In the genomic region with DNA sequence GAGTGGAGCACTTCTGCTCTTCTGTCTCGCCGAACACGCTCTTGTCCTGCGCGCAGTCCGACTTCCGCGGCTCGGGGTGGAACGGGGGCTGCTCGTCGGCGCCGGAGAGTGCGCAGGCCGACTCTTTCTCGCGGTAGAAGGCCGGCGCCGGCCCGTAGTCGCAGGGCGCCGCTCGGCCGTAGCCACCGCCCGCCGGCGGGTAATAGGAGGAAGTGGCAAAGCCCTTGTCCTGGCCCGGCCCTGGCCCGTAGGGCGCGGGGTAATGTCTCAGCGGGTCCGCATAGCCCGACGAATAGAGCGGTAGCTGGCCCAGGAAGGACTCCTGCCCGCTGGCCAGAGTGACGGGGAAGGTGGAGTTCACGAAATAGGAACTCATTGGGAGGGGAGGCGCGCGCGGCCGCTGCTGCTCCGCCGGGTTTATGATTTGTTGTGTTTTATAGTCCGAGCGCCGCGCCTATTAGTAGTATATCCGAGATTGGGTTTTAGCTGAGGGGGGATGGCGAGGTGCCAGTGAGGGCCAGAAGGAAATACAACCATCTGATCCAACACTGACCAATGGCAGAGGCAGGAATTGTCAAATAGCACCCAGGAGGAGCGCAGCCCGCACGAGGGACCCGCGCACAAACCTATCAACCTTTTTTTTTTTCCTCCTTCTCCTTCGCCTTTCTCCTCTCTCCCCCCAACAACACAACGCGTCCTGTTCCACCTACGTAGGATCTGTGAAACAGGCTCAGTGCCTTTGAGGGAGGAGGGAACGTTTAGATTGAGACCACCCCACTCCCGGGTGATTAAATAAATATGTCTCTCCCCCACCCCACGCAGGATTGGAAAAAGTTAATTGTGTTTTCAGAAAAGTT, we compare ENCODE assay signal across 8 cellular contexts. TPM values are rescaled to one million over a fixed set of nuclear protein-coding genes. Genes with fewer than 3 reads are reported as not detected.
DNase-seq lines count a peak whose midpoint lies in the region; ATAC-seq and TF ChIP-seq lines count a peak whose summit lies in the region.

No MANE protein-coding gene starts in this region.

- H3K4me1 Mint-ChIP-seq in activated CD8-positive, alpha-beta T cell treated with anti-CD3 and anti-CD28 coated beads for 36 hours (ENCODE audit: low read depth) = peaks cover 35% of the 10 kb centered on the region

- peak overlapping the region; percentile 59 for H3K4me3 Mint-ChIP-seq in activated CD8-positive, alpha-beta T cell treated with anti-CD3 and anti-CD28 coated beads for 36 hours

- H3K27me3 ChIP-seq in heart right ventricle = peaks cover 63 to 100% (median 98%) of the 10 kb centered on the region in 7 donors
- peaks cover 89 to 98% (median 94%) of the 10 kb centered on the region in 3 donors for H3K27me3 ChIP-seq in gastrocnemius medialis

- POLR2A ChIA-PET in activated CD8-positive, alpha-beta T cell treated with anti-CD3 and anti-CD28 coated beads for 36 hours (lab: Charles Lee) = interaction anchor here (0.6 to 0.8 kb wide), 2 partner anchors 348 to 587 kb away, joined by 3 read pairs; no protein-coding TSS in a partner anchor

- no peaks in the 10 kb centered on the region for H3K36me3 Mint-ChIP-seq in activated CD8-positive, alpha-beta T cell treated with anti-CD3 and anti-CD28 coated beads for 36 hours (ENCODE audit: low read depth)

- H3K9me3 ChIP-seq in heart right ventricle (peaks cover 0 to 2% (median 0%) of the 10 kb centered on the region in 11 donors), gastrocnemius medialis (no peaks in the 10 kb centered on the region)

- TF ChIP-seq CTCF in activated CD8-positive, alpha-beta T cell treated with anti-CD3 and anti-CD28 coated beads for 36 hours (IDR thresholded peaks at IDR 0.05) = no peak
- TF ChIP-seq CTCF in heart right ventricle (IDR thresholded peaks at IDR 0.05) = no peak
- TF ChIP-seq CTCF in gastrocnemius medialis (IDR thresholded peaks at IDR 0.05 in 4 of 5, conservative IDR thresholded peaks at IDR 0.05 in 1 of 5) = no peak

- no peak overlapping the region for H3K27ac Mint-ChIP-seq in activated CD8-positive, alpha-beta T cell treated with anti-CD3 and anti-CD28 coated beads for 36 hours

- intact Hi-C loops in activated CD8-positive, alpha-beta T cell treated with anti-CD3 and anti-CD28 coated beads for 36 hours (cut with micrococcal nuclease) = no loop called here
- intact Hi-C loops in heart right ventricle (cut with DNase I) (loop anchor here in 3 of 10 donors (10.0 kb wide), 2 partner anchors 253 to 263 kb away; no protein-coding TSS in a partner anchor), gastrocnemius medialis (cut with DNase I; ENCODE audit: low total_unique reads) (no loop called here)

- in situ Hi-C loops in gastrocnemius medialis (cut with MboI; ENCODE audit: low sequenced_read_pairs in 4 of 4) = loop anchor here in 3 of 4 donors (10.0 kb wide), 2 partner anchors 253 to 263 kb away; no protein-coding TSS in a partner anchor

- H3K9me3 Mint-ChIP-seq in activated CD8-positive, alpha-beta T cell treated with anti-CD3 and anti-CD28 coated beads for 36 hours = no peaks in the 10 kb centered on the region

- ATAC-seq in activated CD8-positive, alpha-beta T cell treated with anti-CD3 and anti-CD28 coated beads for 36 hours = peak; percentile 15
- ATAC-seq in heart right ventricle = peak in 7 of 8 donors; percentile 26 to 57 (median 39)
- peak; percentile 15 to 27 for ATAC-seq in gastrocnemius medialis
- no peak for ATAC-seq in GM21447 (IDR thresholded peaks at IDR 0.05; ENCODE audit: unreplicated experiment)
- ATAC-seq in GM21723 (IDR thresholded peaks at IDR 0.05; ENCODE audit: unreplicated experiment) = no peak
- no peak for ATAC-seq in HG02970 (IDR thresholded peaks at IDR 0.05; ENCODE audit: low FRiP score, unreplicated experiment)

- DNase-seq in COLO668 (lab: John Stamatoyannopoulos, UW; ENCODE audit: unreplicated experiment) = peak; percentile 73
- peak; percentile 57 for DNase-seq in HK-2 (ENCODE audit: unreplicated experiment)
- DNase-seq in activated CD8-positive, alpha-beta T cell treated with anti-CD3 and anti-CD28 coated beads for 36 hours = peak; percentile 50
- no peak for DNase-seq in heart right ventricle
- DNase-seq in gastrocnemius medialis = no peak

- 1 to 2% methylated on average over 68 of the region's 68 CpGs for WGBS in heart right ventricle, 2 donors

- H3K4me1 ChIP-seq in heart right ventricle (peaks cover 3 to 52% (median 24%) of the 10 kb centered on the region in 9 donors), gastrocnemius medialis (peaks cover 3 to 21% of the 10 kb centered on the region in 2 donors)

- H3K4me3 ChIP-seq in heart right ventricle = peak overlapping the region; percentile 24 to 56 (median 40)
- H3K4me3 ChIP-seq in gastrocnemius medialis = peak overlapping the region; percentile 48 to 72 (median 58)

- H3K36me3 ChIP-seq in heart right ventricle (no peaks in the 10 kb centered on the region), gastrocnemius medialis (no peaks in the 10 kb centered on the region)

- H3K27ac ChIP-seq in heart right ventricle (peak overlapping the region in 6 of 10 donors; percentile 3 to 71 (median 31)), gastrocnemius medialis (peak overlapping the region; percentile 43 to 74 (median 72))

- CTCF ChIA-PET in activated CD8-positive, alpha-beta T cell treated with anti-CD3 and anti-CD28 coated beads for 36 hours (lab: Charles Lee) = no interaction called here

- H3K27me3 Mint-ChIP-seq in activated CD8-positive, alpha-beta T cell treated with anti-CD3 and anti-CD28 coated beads for 36 hours = peaks cover 85% of the 10 kb centered on the region

- TF ChIP-seq POLR2A in gastrocnemius medialis (IDR thresholded peaks at IDR 0.05) = peak in 1 of 2 donors; percentile 41

RNA-seq across cellular contexts. Expression of gene HOXB5, which starts 4.4 kb away (rescaled TPM):
- not detected for total RNA-seq in activated CD8-positive, alpha-beta T cell treated with anti-CD3 and anti-CD28 coated beads for 36 hours
- under 1 TPM in 1 of 10 donors, not detected in 9; 0.18 TPM for total RNA-seq in heart right ventricle
- under 1 TPM; 0.06 to 0.15 TPM for polyA plus RNA-seq in heart right ventricle
- total RNA-seq in gastrocnemius medialis = not detected

RNA-seq across cellular contexts. Expression of gene HOXB6, which starts 6.8 kb away (rescaled TPM):
- not detected for total RNA-seq in activated CD8-positive, alpha-beta T cell treated with anti-CD3 and anti-CD28 coated beads for 36 hours
- total RNA-seq in heart right ventricle (1 to 10 TPM in 1 of 10 donors, under 1 TPM in 7, not detected in 2; 0.14 to 1.2 (median 0.33) TPM), gastrocnemius medialis (1 to 10 TPM in 2 of 4 donors, under 1 TPM in 2; 0.55 to 3.0 (median 1.3) TPM)
- polyA plus RNA-seq in heart right ventricle = under 1 TPM; 0.88 to 0.96 TPM

RNA-seq across cellular contexts. Expression of gene HOXB3, which starts 8.0 kb away (rescaled TPM):
- total RNA-seq in activated CD8-positive, alpha-beta T cell treated with anti-CD3 and anti-CD28 coated beads for 36 hours = 1 to 10 TPM; 1.4 to 2.0 TPM
- 1 to 10 TPM in 5 of 10 donors, under 1 TPM in 5; 0.24 to 3.9 (median 0.97) TPM for total RNA-seq in heart right ventricle
- 1 to 10 TPM; 1.3 to 5.9 TPM for polyA plus RNA-seq in heart right ventricle
- 1 to 10 TPM; 1.3 to 5.5 (median 2.2) TPM for total RNA-seq in gastrocnemius medialis

RNA-seq across cellular contexts. Expression of gene HOXB7, which starts 12.8 kb away (rescaled TPM):
- 1 to 10 TPM in 1 of 2 experiments, under 1 TPM in 1; 0.50 to 1.0 TPM for total RNA-seq in activated CD8-positive, alpha-beta T cell treated with anti-CD3 and anti-CD28 coated beads for 36 hours
- total RNA-seq in heart right ventricle = under 1 TPM in 4 of 10 donors, not detected in 6; 0.25 to 0.62 (median 0.45) TPM
- under 1 TPM; 0.13 to 0.29 TPM for polyA plus RNA-seq in heart right ventricle
- total RNA-seq in gastrocnemius medialis = 1 to 10 TPM in 1 of 4 donors, under 1 TPM in 3; 0.36 to 3.0 (median 0.65) TPM

RNA-seq across cellular contexts. Expression of gene HOXB8, which starts 17.1 kb away (rescaled TPM):
- not detected for total RNA-seq in activated CD8-positive, alpha-beta T cell treated with anti-CD3 and anti-CD28 coated beads for 36 hours
- total RNA-seq in heart right ventricle (under 1 TPM in 1 of 10 donors, not detected in 9; 0.55 TPM), gastrocnemius medialis (under 1 TPM in 1 of 4 donors, not detected in 3; 0.27 TPM)
- not detected for polyA plus RNA-seq in heart right ventricle

Comparison
In these comparisons a context has a peak if more than half of its experiments do, and no peak if none do; other contexts are left out.
1. DNase-seq: peak in COLO668 (single experiment), HK-2 (single experiment) and activated CD8-positive, alpha-beta T cell treated with anti-CD3 and anti-CD28 coated beads for 36 hours (single experiment); none in heart right ventricle (0 of 2) and gastrocnemius medialis (0 of 2).
2. ATAC-seq: peak in activated CD8-positive, alpha-beta T cell treated with anti-CD3 and anti-CD28 coated beads for 36 hours (single experiment), heart right ventricle (7 of 8) and gastrocnemius medialis (2 of 2); none in GM21447 (single experiment), GM21723 (single experiment) and HG02970 (single experiment).